8 cellular contexts compared by ENCODE assay signal in genomic region chr11:34356576-34356917, GRCh38. TPM values are rescaled to one million over a fixed set of nuclear protein-coding genes. Genes with fewer than 3 reads are reported as not detected.
DNase-seq lines count a peak whose midpoint lies in the region; ATAC-seq lines count a peak whose summit lies in the region.

No MANE protein-coding gene starts in this region.

- peak overlapping the region; percentile 78 for H3K4me3 Mint-ChIP-seq in activated CD8-positive, alpha-beta T cell treated with anti-CD3 and anti-CD28 coated beads, Interleukin-2, amount 10 ng/mL, durations not matched to agents 7 days and 5 days

- intact Hi-C loops in Right ventricle myocardium inferior (cut with DNase I) (loop anchor here (2.0 to 10.0 kb wide), 4 partner anchors 46 to 502 kb away; partner anchors contain the start of gene CAPRIN1), left ventricle myocardium superior (cut with micrococcal nuclease) (no loop called here), cardiac septum (cut with DNase I) (loop anchor here (5.0 kb wide), 3 partner anchors 89 to 249 kb away; partner anchors contain the start of gene NAT10), sciatic nerve (cut with DNase I) (no loop called here)

- H3K9me3 Mint-ChIP-seq in activated CD8-positive, alpha-beta T cell treated with anti-CD3 and anti-CD28 coated beads, Interleukin-2, amount 10 ng/mL, durations not matched to agents 7 days and 5 days (ENCODE audit: insufficient read depth), result no peaks in the 10 kb centered on the region

- POLR2A ChIA-PET in activated CD8-positive, alpha-beta T cell treated with anti-CD3 and anti-CD28 coated beads, Interleukin-2, amount 10 ng/mL, durations not matched to agents 7 days and 5 days (lab: Charles Lee), result interaction anchor here (1.3 to 2.8 kb wide), 3 partner anchors 105 to 197 kb away, joined by 3 to 9 read pairs (median 3); no protein-coding TSS in a partner anchor

- peaks cover 32% of the 10 kb centered on the region for H3K4me1 Mint-ChIP-seq in activated CD8-positive, alpha-beta T cell treated with anti-CD3 and anti-CD28 coated beads, Interleukin-2, amount 10 ng/mL, durations not matched to agents 7 days and 5 days (ENCODE audit: low read depth)

- CTCF ChIA-PET in activated CD8-positive, alpha-beta T cell treated with anti-CD3 and anti-CD28 coated beads, Interleukin-2, amount 10 ng/mL, durations not matched to agents 7 days and 5 days (lab: Charles Lee), result interaction anchor here (1.1 to 4.8 kb wide), 6 partner anchors 12 to 365 kb away, joined by 3 to 70 read pairs (median 8); no protein-coding TSS in a partner anchor

- H3K27ac Mint-ChIP-seq in activated CD8-positive, alpha-beta T cell treated with anti-CD3 and anti-CD28 coated beads, Interleukin-2, amount 10 ng/mL, durations not matched to agents 7 days and 5 days, result no peak overlapping the region

- no peaks in the 10 kb centered on the region for H3K36me3 Mint-ChIP-seq in activated CD8-positive, alpha-beta T cell treated with anti-CD3 and anti-CD28 coated beads, Interleukin-2, amount 10 ng/mL, durations not matched to agents 7 days and 5 days (ENCODE audit: low read depth)

- ATAC-seq in Right ventricle myocardium inferior (no peak), left ventricle myocardium superior (no peak), sciatic nerve (no peak), GM18909 (IDR thresholded peaks at IDR 0.05; ENCODE audit: poor library complexity, unreplicated experiment) (no peak), HG02763 (IDR thresholded peaks at IDR 0.05; ENCODE audit: unreplicated experiment) (no peak)
- ATAC-seq in activated CD8-positive, alpha-beta T cell treated with anti-CD3 and anti-CD28 coated beads, Interleukin-2, amount 10 ng/mL, durations not matched to agents 7 days and 5 days, result no peak

- H3K27me3 Mint-ChIP-seq in activated CD8-positive, alpha-beta T cell treated with anti-CD3 and anti-CD28 coated beads, Interleukin-2, amount 10 ng/mL, durations not matched to agents 7 days and 5 days (ENCODE audit: low read depth), result peaks cover 47% of the 10 kb centered on the region

- peak; percentile 79 for DNase-seq in Right ventricle myocardium inferior (ENCODE audit: missing footprints)
- no peak for DNase-seq in left ventricle myocardium superior
- no peak for DNase-seq in activated CD8-positive, alpha-beta T cell treated with anti-CD3 and anti-CD28 coated beads, Interleukin-2, amount 10 ng/mL, durations not matched to agents 7 days and 5 days
- peak; percentile 77 for DNase-seq in cardiac septum (ENCODE audit: low spot score)
- DNase-seq in sciatic nerve (ENCODE audit: low spot score), result peak; percentile 64
- no peak for DNase-seq in hippocampal formation (lab: John Stamatoyannopoulos, UW)

RNA-seq across cellular contexts. Expression of gene ABTB2, which starts 1.3 kb away (rescaled TPM):
- 14.3 TPM for total RNA-seq in Right ventricle myocardium inferior
- 12.1 TPM for total RNA-seq in left ventricle myocardium superior
- under 1 TPM; 0.97 TPM for total RNA-seq in activated CD8-positive, alpha-beta T cell treated with anti-CD3 and anti-CD28 coated beads, Interleukin-2, amount 10 ng/mL, durations not matched to agents 7 days and 5 days
- total RNA-seq in cardiac septum, result 27.9 TPM
- 10.5 TPM for total RNA-seq in sciatic nerve

Comparison
In these comparisons a context has a peak if more than half of its experiments do, and no peak if none do; other contexts are left out.
1. DNase-seq: peak in Right ventricle myocardium inferior (single experiment), cardiac septum (single experiment) and sciatic nerve (single experiment); none in left ventricle myocardium superior (single experiment), activated CD8-positive, alpha-beta T cell treated with anti-CD3 and anti-CD28 coated beads, Interleukin-2, amount 10 ng/mL, durations not matched to agents 7 days and 5 days (single experiment) and hippocampal formation (0 of 2).
2. intact Hi-C loops: an anchor here in Right ventricle myocardium inferior (2.0 to 10.0 kb wide) and cardiac septum (5.0 kb wide); none called in left ventricle myocardium superior and sciatic nerve.